ENCODE assay signal across 2 cellular contexts in the genomic region with DNA sequence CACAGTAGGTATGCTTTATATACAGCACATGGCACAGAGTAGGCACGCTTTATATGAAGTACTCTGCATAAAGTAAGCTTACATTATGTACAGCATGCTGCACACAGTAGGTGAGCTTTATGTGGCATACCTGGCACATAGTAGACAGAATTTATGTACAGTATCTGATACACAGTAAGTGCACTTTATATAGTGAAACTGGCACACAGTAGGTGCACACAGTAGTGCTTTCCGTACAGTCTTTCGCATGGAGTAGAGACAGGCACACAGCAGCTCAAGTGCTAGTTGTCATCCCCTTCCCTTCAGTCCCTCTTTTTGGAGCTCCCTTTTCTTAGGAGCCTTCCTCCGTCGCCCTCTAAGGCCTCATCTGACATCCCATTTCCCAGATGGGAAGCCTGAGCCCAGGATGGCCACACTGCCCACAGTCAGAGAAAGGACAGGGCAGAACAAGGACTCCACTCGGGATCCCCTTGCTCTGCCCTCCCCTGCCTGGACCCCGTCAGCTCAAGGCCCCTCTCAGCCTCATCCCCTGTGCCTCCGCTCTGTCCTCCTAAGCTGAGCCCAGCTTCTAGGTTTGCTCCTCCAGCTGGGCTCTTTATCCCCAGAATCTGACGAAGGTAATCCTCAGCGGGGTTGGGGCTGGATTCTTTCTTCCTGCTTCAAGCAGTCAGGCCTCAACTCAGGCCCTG.
TF ChIP-seq lines count a peak whose summit lies in the region.

No MANE protein-coding gene starts in this region.

TF ChIP-seq in SK-N-SH treated with all-trans-retinoic acid at 6 μM for 48 hours, 23 proteins besides CTCF, POLR2A, EP300 and RAD21 (continued from another document):
- TF ChIP-seq, protein P1, sequence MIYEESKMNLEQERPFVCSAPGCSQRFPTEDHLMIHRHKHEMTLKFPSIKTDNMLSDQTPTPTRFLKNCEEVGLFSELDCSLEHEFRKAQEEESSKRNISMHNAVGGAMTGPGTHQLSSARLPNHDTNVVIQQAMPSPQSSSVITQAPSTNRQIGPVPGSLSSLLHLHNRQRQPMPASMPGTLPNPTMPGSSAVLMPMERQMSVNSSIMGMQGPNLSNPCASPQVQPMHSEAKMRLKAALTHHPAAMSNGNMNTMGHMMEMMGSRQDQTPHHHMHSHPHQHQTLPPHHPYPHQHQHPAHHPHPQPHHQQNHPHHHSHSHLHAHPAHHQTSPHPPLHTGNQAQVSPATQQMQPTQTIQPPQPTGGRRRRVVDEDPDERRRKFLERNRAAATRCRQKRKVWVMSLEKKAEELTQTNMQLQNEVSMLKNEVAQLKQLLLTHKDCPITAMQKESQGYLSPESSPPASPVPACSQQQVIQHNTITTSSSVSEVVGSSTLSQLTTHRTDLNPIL (CRISPR knock-in tag; IDR thresholded peaks at IDR 0.05; ENCODE audit: low read depth), result no peak
- TF ChIP-seq TOX (CRISPR knock-in tag; IDR thresholded peaks at IDR 0.05; ENCODE audit: borderline replicate concordance), result no peak
- TF ChIP-seq, protein P2, sequence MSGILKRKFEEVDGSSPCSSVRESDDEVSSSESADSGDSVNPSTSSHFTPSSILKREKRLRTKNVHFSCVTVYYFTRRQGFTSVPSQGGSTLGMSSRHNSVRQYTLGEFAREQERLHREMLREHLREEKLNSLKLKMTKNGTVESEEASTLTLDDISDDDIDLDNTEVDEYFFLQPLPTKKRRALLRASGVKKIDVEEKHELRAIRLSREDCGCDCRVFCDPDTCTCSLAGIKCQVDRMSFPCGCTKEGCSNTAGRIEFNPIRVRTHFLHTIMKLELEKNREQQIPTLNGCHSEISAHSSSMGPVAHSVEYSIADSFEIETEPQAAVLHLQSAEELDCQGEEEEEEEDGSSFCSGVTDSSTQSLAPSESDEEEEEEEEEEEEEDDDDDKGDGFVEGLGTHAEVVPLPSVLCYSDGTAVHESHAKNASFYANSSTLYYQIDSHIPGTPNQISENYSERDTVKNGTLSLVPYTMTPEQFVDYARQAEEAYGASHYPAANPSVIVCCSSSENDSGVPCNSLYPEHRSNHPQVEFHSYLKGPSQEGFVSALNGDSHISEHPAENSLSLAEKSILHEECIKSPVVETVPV (CRISPR knock-in tag; IDR thresholded peaks at IDR 0.05), result no peak
- TF ChIP-seq, protein P3, sequence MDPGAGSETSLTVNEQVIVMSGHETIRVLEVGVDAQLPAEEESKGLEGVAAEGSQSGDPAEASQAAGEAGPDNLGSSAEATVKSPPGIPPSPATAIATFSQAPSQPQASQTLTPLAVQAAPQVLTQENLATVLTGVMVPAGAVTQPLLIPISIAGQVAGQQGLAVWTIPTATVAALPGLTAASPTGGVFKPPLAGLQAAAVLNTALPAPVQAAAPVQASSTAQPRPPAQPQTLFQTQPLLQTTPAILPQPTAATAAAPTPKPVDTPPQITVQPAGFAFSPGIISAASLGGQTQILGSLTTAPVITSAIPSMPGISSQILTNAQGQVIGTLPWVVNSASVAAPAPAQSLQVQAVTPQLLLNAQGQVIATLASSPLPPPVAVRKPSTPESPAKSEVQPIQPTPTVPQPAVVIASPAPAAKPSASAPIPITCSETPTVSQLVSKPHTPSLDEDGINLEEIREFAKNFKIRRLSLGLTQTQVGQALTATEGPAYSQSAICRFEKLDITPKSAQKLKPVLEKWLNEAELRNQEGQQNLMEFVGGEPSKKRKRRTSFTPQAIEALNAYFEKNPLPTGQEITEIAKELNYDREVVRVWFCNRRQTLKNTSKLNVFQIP (CRISPR knock-in tag; IDR thresholded peaks at IDR 0.05; ENCODE audit: borderline replicate concordance, low read depth), result no peak
- TF ChIP-seq OSR1 (CRISPR knock-in tag; IDR thresholded peaks at IDR 0.05), result no peak
- TF ChIP-seq PPARA (CRISPR knock-in tag; IDR thresholded peaks at IDR 0.05; ENCODE audit: borderline replicate concordance), result no peak
- TF ChIP-seq RARB (CRISPR knock-in tag; IDR thresholded peaks at IDR 0.05), result no peak
- TF ChIP-seq CSDC2 (CRISPR knock-in tag; IDR thresholded peaks at IDR 0.05), result no peak
- TF ChIP-seq ZNF8 (CRISPR knock-in tag; IDR thresholded peaks at IDR 0.05), result no peak
- TF ChIP-seq ESRRG (CRISPR knock-in tag; IDR thresholded peaks at IDR 0.05), result no peak
- TF ChIP-seq ISL1 (CRISPR knock-in tag; IDR thresholded peaks at IDR 0.05), result no peak
- no peak for TF ChIP-seq ZFP30 (CRISPR knock-in tag; IDR thresholded peaks at IDR 0.05)

TF ChIP-seq in SK-N-SH, 30 proteins besides CTCF, POLR2A, EP300 and RAD21 (continued from another document):
- TF ChIP-seq, protein P4, sequence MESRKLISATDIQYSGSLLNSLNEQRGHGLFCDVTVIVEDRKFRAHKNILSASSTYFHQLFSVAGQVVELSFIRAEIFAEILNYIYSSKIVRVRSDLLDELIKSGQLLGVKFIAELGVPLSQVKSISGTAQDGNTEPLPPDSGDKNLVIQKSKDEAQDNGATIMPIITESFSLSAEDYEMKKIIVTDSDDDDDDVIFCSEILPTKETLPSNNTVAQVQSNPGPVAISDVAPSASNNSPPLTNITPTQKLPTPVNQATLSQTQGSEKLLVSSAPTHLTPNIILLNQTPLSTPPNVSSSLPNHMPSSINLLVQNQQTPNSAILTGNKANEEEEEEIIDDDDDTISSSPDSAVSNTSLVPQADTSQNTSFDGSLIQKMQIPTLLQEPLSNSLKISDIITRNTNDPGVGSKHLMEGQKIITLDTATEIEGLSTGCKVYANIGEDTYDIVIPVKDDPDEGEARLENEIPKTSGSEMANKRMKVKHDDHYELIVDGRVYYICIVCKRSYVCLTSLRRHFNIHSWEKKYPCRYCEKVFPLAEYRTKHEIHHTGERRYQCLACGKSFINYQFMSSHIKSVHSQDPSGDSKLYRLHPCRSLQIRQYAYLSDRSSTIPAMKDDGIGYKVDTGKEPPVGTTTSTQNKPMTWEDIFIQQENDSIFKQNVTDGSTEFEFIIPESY (IDR thresholded peaks at IDR 0.05; ENCODE audit: borderline replicate concordance, low read depth), result no peak
- TF ChIP-seq SIN3A (IDR thresholded peaks at IDR 0.05; ENCODE audit: borderline replicate concordance, low read depth, low read length), result no peak
- TF ChIP-seq, protein P5, sequence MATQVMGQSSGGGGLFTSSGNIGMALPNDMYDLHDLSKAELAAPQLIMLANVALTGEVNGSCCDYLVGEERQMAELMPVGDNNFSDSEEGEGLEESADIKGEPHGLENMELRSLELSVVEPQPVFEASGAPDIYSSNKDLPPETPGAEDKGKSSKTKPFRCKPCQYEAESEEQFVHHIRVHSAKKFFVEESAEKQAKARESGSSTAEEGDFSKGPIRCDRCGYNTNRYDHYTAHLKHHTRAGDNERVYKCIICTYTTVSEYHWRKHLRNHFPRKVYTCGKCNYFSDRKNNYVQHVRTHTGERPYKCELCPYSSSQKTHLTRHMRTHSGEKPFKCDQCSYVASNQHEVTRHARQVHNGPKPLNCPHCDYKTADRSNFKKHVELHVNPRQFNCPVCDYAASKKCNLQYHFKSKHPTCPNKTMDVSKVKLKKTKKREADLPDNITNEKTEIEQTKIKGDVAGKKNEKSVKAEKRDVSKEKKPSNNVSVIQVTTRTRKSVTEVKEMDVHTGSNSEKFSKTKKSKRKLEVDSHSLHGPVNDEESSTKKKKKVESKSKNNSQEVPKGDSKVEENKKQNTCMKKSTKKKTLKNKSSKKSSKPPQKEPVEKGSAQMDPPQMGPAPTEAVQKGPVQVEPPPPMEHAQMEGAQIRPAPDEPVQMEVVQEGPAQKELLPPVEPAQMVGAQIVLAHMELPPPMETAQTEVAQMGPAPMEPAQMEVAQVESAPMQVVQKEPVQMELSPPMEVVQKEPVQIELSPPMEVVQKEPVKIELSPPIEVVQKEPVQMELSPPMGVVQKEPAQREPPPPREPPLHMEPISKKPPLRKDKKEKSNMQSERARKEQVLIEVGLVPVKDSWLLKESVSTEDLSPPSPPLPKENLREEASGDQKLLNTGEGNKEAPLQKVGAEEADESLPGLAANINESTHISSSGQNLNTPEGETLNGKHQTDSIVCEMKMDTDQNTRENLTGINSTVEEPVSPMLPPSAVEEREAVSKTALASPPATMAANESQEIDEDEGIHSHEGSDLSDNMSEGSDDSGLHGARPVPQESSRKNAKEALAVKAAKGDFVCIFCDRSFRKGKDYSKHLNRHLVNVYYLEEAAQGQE (IDR thresholded peaks at IDR 0.05; ENCODE audit: low read depth, low read length), result no peak
- TF ChIP-seq, protein P6, sequence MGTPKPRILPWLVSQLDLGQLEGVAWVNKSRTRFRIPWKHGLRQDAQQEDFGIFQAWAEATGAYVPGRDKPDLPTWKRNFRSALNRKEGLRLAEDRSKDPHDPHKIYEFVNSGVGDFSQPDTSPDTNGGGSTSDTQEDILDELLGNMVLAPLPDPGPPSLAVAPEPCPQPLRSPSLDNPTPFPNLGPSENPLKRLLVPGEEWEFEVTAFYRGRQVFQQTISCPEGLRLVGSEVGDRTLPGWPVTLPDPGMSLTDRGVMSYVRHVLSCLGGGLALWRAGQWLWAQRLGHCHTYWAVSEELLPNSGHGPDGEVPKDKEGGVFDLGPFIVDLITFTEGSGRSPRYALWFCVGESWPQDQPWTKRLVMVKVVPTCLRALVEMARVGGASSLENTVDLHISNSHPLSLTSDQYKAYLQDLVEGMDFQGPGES (IDR thresholded peaks at IDR 0.05; ENCODE audit: low read depth, low read length), result no peak
- no peak for TF ChIP-seq GATA2 (CRISPR knock-in tag; IDR thresholded peaks at IDR 0.05)
- no peak for TF ChIP-seq MEF2A (IDR thresholded peaks at IDR 0.05; ENCODE audit: borderline replicate concordance, low read depth)
- TF ChIP-seq NFIC (IDR thresholded peaks at IDR 0.05; ENCODE audit: borderline replicate concordance), result no peak
- TF ChIP-seq TEAD4 (IDR thresholded peaks at IDR 0.05; ENCODE audit: borderline replicate concordance, insufficient read depth), result no peak
- TF ChIP-seq TCF12 (IDR thresholded peaks at IDR 0.05), result no peak
- TF ChIP-seq SMC3 (IDR thresholded peaks at IDR 0.05; ENCODE audit: low read depth, low read length), result no peak
- TF ChIP-seq FOXM1 (IDR thresholded peaks at IDR 0.05; ENCODE audit: low read depth), result no peak
- TF ChIP-seq, protein P7, sequence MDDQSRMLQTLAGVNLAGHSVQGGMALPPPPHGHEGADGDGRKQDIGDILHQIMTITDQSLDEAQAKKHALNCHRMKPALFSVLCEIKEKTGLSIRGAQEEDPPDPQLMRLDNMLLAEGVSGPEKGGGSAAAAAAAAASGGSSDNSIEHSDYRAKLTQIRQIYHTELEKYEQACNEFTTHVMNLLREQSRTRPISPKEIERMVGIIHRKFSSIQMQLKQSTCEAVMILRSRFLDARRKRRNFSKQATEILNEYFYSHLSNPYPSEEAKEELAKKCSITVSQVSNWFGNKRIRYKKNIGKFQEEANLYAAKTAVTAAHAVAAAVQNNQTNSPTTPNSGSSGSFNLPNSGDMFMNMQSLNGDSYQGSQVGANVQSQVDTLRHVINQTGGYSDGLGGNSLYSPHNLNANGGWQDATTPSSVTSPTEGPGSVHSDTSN (IDR thresholded peaks at IDR 0.05), result no peak
- no peak for TF ChIP-seq EZH2phosphoT487 (IDR thresholded peaks at IDR 0.05; ENCODE audit: borderline replicate concordance, low read depth)
TF ChIP-seq in SK-N-SH: peak in this region for 0.
